23 cellular contexts compared by ENCODE assay signal in genomic region chr3:177441281-177441812, GRCh38.
DNase-seq lines count a peak whose midpoint lies in the region; ATAC-seq and TF ChIP-seq lines count a peak whose summit lies in the region.
"Had no signal": no experiment of that assay in that cellular context is flagged by ENCODE, and none has a peak within 500 bp of the region (broad histone marks: within the 10 kb centered on the region; RNA-seq: fewer than 3 reads in every experiment).

No MANE protein-coding gene starts in this region.

- H3K4me3 Mint-ChIP-seq in activated B cell treated with CpG ODN at 0.5 μM for 24 hours, result no peak overlapping the region
- no peak overlapping the region for H3K4me3 Mint-ChIP-seq in stimulated activated naive B cell treated with anti-CD40 and anti-IgM and Interleukin-4, amounts not matched to agents 10 μg/mL and 1 μg/mL and 100 μg/mL, for 72 hours
- H3K4me3 Mint-ChIP-seq: activated T-helper 17 cell treated with anti-CD3 and anti-CD28 coated beads, Interleukin-2, amount 50 U/mL, for 72 hours; neural crest cell had no signal

- no peak overlapping the region for H3K9ac ChIP-seq in GM23248
- H3K9ac ChIP-seq: KMS-11 had no signal

- H2AFZ ChIP-seq in GM23248, result peak overlapping the region; percentile 61

- intact Hi-C loops in activated B cell treated with CpG ODN at 0.5 μM for 24 hours (cut with micrococcal nuclease), result loop anchor here (5.0 kb wide), 1 partner anchor 244 kb away; the partner anchor contains the start of gene TBL1XR1

- peaks cover 7% of the 10 kb centered on the region for H3F3A ChIP-seq in GM23248 (ENCODE audit: insufficient read depth)

- H3K4me3 ChIP-seq in GM23248, result peak overlapping the region; percentile 44
- H3K4me3 ChIP-seq in fibroblast of villous mesenchyme (ENCODE audit: low read depth, low read length), result no peak overlapping the region
- H3K4me3 ChIP-seq: dorsolateral prefrontal cortex, thyroid gland had no signal

- H3K36me3 ChIP-seq in GM23248 (ENCODE audit: low read depth), result no peaks in the 10 kb centered on the region
- H3K36me3 ChIP-seq: thyroid gland had no signal

- in situ Hi-C loops in GM23248 (cut with MboI), result no loop called here

- TF ChIP-seq CTCF in activated B cell treated with CpG ODN at 0.5 μM for 24 hours (IDR thresholded peaks at IDR 0.05) (no peak), fibroblast of villous mesenchyme (IDR thresholded peaks at IDR 0.05; ENCODE audit: insufficient read depth, low read depth, low read length) (no peak)

- H3K79me2 ChIP-seq in GM23248 (ENCODE audit: insufficient read depth), result no peaks in the 10 kb centered on the region

- ATAC-seq in activated B cell treated with CpG ODN at 0.5 μM for 24 hours (ENCODE audit: low read depth) (no peak), GM21737 (IDR thresholded peaks at IDR 0.05; ENCODE audit: unreplicated experiment) (no peak)
- ATAC-seq in stimulated activated naive B cell treated with anti-CD40 and anti-IgM and Interleukin-4, amounts not matched to agents 10 μg/mL and 1 μg/mL and 100 μg/mL, for 72 hours (replicated peaks), result no peak
- ATAC-seq: activated T-helper 17 cell treated with anti-CD3 and anti-CD28 coated beads, Interleukin-2, amount 50 U/mL, for 72 hours; SK-N-SH treated with all-trans-retinoic acid at 6 μM for 48 hours had no signal

- H3K4me1 Mint-ChIP-seq in activated B cell treated with CpG ODN at 0.5 μM for 24 hours, result peaks cover 20% of the 10 kb centered on the region
- H3K4me1 Mint-ChIP-seq in stimulated activated naive B cell treated with anti-CD40 and anti-IgM and Interleukin-4, amounts not matched to agents 10 μg/mL and 1 μg/mL and 100 μg/mL, for 72 hours, result peaks cover 13 to 25% of the 10 kb centered on the region in 2 donors

- no peaks in the 10 kb centered on the region for H3K9me3 Mint-ChIP-seq in activated B cell treated with CpG ODN at 0.5 μM for 24 hours
- H3K9me3 Mint-ChIP-seq in stimulated activated naive B cell treated with anti-CD40 and anti-IgM and Interleukin-4, amounts not matched to agents 10 μg/mL and 1 μg/mL and 100 μg/mL, for 72 hours, result no peaks in the 10 kb centered on the region
- H3K9me3 Mint-ChIP-seq: activated T-helper 17 cell treated with anti-CD3 and anti-CD28 coated beads, Interleukin-2, amount 50 U/mL, for 72 hours; neural crest cell had no signal

- DNase-seq in GM23248 (peak; percentile 35), activated B cell treated with CpG ODN at 0.5 μM for 24 hours (no peak), fibroblast of villous mesenchyme (ENCODE audit: low read depth) (peak; percentile 42), NCI-H226 (no peak), NCI-H510A (lab: John Stamatoyannopoulos, UW) (no peak), Kasumi-1 (lab: John Stamatoyannopoulos, UW) (no peak)
- DNase-seq in stimulated activated naive B cell treated with anti-CD40 and anti-IgM and Interleukin-4, amounts not matched to agents 10 μg/mL and 1 μg/mL and 100 μg/mL, for 72 hours, result no peak
- DNase-seq: activated CD4-positive, alpha-beta T cell treated with anti-CD3 and anti-CD28 coated beads for 1 hour; DMS79 treated with DMSO at 0.1 percent for 48 hours; dorsolateral prefrontal cortex; erythroblast; kidney; mesenchymal stem cell; NCI-H1105 treated with DMSO at 0.1 percent for 48 hours; NCI-H2107; NCI-H748 treated with DMSO at 0.1 percent for 48 hours; stimulated activated CD4-positive, alpha-beta T cell treated with anti-CD3 and anti-CD28 coated beads, Interleukin-12 subunit alpha, Interleukin-12 subunit beta, amount 100 ng/mL, for 4 hours; thyroid gland had no signal

- no peaks in the 10 kb centered on the region for H3K36me3 Mint-ChIP-seq in activated B cell treated with CpG ODN at 0.5 μM for 24 hours (ENCODE audit: low read depth)
- H3K36me3 Mint-ChIP-seq in stimulated activated naive B cell treated with anti-CD40 and anti-IgM and Interleukin-4, amounts not matched to agents 10 μg/mL and 1 μg/mL and 100 μg/mL, for 72 hours, result no peaks in the 10 kb centered on the region

- no peaks in the 10 kb centered on the region for H3K27me3 Mint-ChIP-seq in activated B cell treated with CpG ODN at 0.5 μM for 24 hours
- H3K27me3 Mint-ChIP-seq in stimulated activated naive B cell treated with anti-CD40 and anti-IgM and Interleukin-4, amounts not matched to agents 10 μg/mL and 1 μg/mL and 100 μg/mL, for 72 hours, result no peaks in the 10 kb centered on the region
- H3K27me3 Mint-ChIP-seq: activated T-helper 17 cell treated with anti-CD3 and anti-CD28 coated beads, Interleukin-2, amount 50 U/mL, for 72 hours had no signal

- no peaks in the 10 kb centered on the region for H3K9me3 ChIP-seq in GM23248 (ENCODE audit: low read depth)
- H3K9me3 ChIP-seq: thyroid gland had no signal

- H3K4me2 ChIP-seq in GM23248 (ENCODE audit: unreplicated experiment), result peak overlapping the region; percentile 51
- H3K4me2 ChIP-seq: KMS-11 had no signal

- H4K20me1 ChIP-seq in GM23248 (ENCODE audit: insufficient read depth), result no peaks in the 10 kb centered on the region

- no peaks in the 10 kb centered on the region for H3K27me3 ChIP-seq in GM23248 (replicated peaks; ENCODE audit: insufficient read depth)
- H3K27me3 ChIP-seq: dorsolateral prefrontal cortex, thyroid gland had no signal

- peak overlapping the region; percentile 80 for H3K27ac Mint-ChIP-seq in activated B cell treated with CpG ODN at 0.5 μM for 24 hours
- H3K27ac Mint-ChIP-seq in stimulated activated naive B cell treated with anti-CD40 and anti-IgM and Interleukin-4, amounts not matched to agents 10 μg/mL and 1 μg/mL and 100 μg/mL, for 72 hours, result peak overlapping the region; percentile 85
- H3K27ac Mint-ChIP-seq: activated T-helper 17 cell treated with anti-CD3 and anti-CD28 coated beads, Interleukin-2, amount 50 U/mL, for 72 hours had no signal

- WGBS in GM23248 (ENCODE audit: low coverage in 1 of 2, low lambda C conversion rate in 2 of 2, missing lambda C conversion rate in 2 of 2), 2 experiments, result 36 to 38% methylated on average over 1 of the region's 1 CpG

- H3K9me2 ChIP-seq in GM23248 (ENCODE audit: insufficient read depth), result no peaks in the 10 kb centered on the region

- H3K27ac ChIP-seq in GM23248, result peak overlapping the region; percentile 11; the same call in 1 of the 2 replicates
- H3K27ac ChIP-seq: KMS-11, thyroid gland had no signal

- POLR2A ChIA-PET in activated B cell treated with CpG ODN at 0.5 μM for 24 hours (lab: Charles Lee), result no interaction called here

- CTCF ChIA-PET in activated B cell treated with CpG ODN at 0.5 μM for 24 hours (lab: Charles Lee), result no interaction called here

- H3K4me1 ChIP-seq in GM23248 (ENCODE audit: insufficient read depth), result peaks cover 33% of the 10 kb centered on the region

Comparison
In these comparisons a context has a peak if more than half of its experiments do, and no peak if none do; other contexts are left out.
1. DNase-seq: peak in GM23248 (single experiment) and fibroblast of villous mesenchyme (single experiment); none in activated B cell treated with CpG ODN at 0.5 μM for 24 hours (single experiment), stimulated activated naive B cell treated with anti-CD40 and anti-IgM and Interleukin-4, amounts not matched to agents 10 μg/mL and 1 μg/mL and 100 μg/mL, for 72 hours (single experiment), NCI-H226 (single experiment), NCI-H510A (single experiment) and Kasumi-1 (0 of 2).